Comparison of ENCODE assay signal across 26 cellular contexts in genomic region chr10:128443925-128444324, GRCh38.
"Had no signal": no experiment of that assay in that cellular context is flagged by ENCODE, and none has a peak within 500 bp of the region (broad histone marks: within the 10 kb centered on the region; RNA-seq: fewer than 3 reads in every experiment).

No MANE protein-coding gene starts in this region.

- FAIRE-seq: frontal cortex had no signal

- DNase-seq: activated B cell treated with CpG ODN at 0.5 μM for 24 hours; activated CD4-positive, alpha-beta T cell treated with anti-CD3 and anti-CD28 coated beads for 48 hours; activated CD4-positive, alpha-beta T cell treated with anti-CD3 and anti-CD28 coated beads, Interleukin-2, amount 50 U/mL, for 1 hour; activated CD4-positive, alpha-beta T cell treated with anti-CD3 and anti-CD28 coated beads, Interleukin-2, amount 50 U/mL, for 48 hours; activated CD8-positive, alpha-beta memory T cell treated with anti-CD3 and anti-CD28 coated beads, Interleukin-2, amount 50 U/mL, for 48 hours; activated gamma-delta T cell; activated naive CD4-positive, alpha-beta T cell; activated naive CD4-positive, alpha-beta T cell treated with anti-CD3 and anti-CD28 coated beads, Interleukin-2, amount 10 ng/mL, durations not matched to agents 7 days and 5 days; activated naive CD8-positive, alpha-beta T cell treated with anti-CD3 and anti-CD28 coated beads, Interleukin-2, amount 10 ng/mL, durations not matched to agents 7 days and 5 days; activated T-cell treated with anti-CD3 and anti-CD28 coated beads for 4 hours; activated T-cell treated with anti-CD3 and anti-CD28 coated beads, Interleukin-2, amount 50 U/mL, for 24 hours; activated T-cell treated with anti-CD3 and anti-CD28 coated beads, Interleukin-2, amount 50 U/mL, for 72 hours; central memory CD4-positive, alpha-beta T cell; cerebellar nuclear complex; dorsolateral prefrontal cortex; effector memory CD4-positive, alpha-beta T cell; endodermal cell; foreskin fibroblast; head of caudate nucleus; T-helper 2 cell had no signal

- H3K9me3 ChIP-seq: ascending aorta, breast epithelium had no signal

- H3K36me3 ChIP-seq: ascending aorta, breast epithelium, cardiac muscle cell had no signal

- H3K4me3 ChIP-seq: ascending aorta, breast epithelium, cardiac muscle cell, coronary artery, dorsolateral prefrontal cortex had no signal

- H3K27ac ChIP-seq: ascending aorta, breast epithelium, cardiac muscle cell, coronary artery, dorsolateral prefrontal cortex, VCaP had no signal

- H3K4me1 ChIP-seq: ascending aorta, breast epithelium had no signal
